ENCODE assay signal across 28 cellular contexts in the genomic region with DNA sequence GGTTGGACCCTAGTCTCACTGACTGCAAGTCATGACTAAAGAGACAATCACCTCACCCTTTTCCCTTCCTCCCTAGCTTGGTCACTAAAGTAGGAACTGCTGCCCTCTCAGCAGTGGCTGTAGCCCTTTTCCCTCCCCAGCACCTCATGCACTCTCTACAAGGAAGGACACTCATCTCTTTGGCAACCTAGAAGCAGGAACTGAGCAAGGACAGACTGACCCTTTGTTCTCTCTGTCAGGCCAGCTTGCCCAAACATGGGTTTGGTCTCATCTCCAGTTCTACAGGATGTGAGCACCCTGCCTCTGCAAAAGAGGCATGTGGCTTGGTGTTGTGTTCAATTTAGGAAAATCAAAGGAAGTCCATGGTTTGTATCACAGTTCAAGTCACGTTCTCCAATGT. TPM values are rescaled to one million over a fixed set of nuclear protein-coding genes. Genes with fewer than 3 reads are reported as not detected.
DNase-seq lines count a peak whose midpoint lies in the region; ATAC-seq and TF ChIP-seq lines count a peak whose summit lies in the region.
"Had no signal": no experiment of that assay in that cellular context is flagged by ENCODE, and none has a peak within 500 bp of the region (broad histone marks: within the 10 kb centered on the region; RNA-seq: fewer than 3 reads in every experiment).

No MANE protein-coding gene starts in this region.

- H3K79me2 ChIP-seq in mammary epithelial cell (ENCODE audit: insufficient read depth, low read length) = no peaks in the 10 kb centered on the region

- H2AFZ ChIP-seq in mammary epithelial cell (ENCODE audit: low read depth, low read length) = peak overlapping the region; percentile 9

- H3K4me3 Mint-ChIP-seq in MCF 10A (ENCODE audit: unreplicated experiment) (no peak overlapping the region), natural killer cell (no peak overlapping the region)
- H3K4me3 Mint-ChIP-seq: effector memory CD8-positive, alpha-beta T cell had no signal

- ATAC-seq in activated naive CD4-positive, alpha-beta T cell treated with anti-CD3 and anti-CD28 coated beads, Interleukin-2, amount 50 U/mL, for 72 hours = peak in 1 of 2 donors; percentile 52
- ATAC-seq in natural killer cell (no peak), GM18909 (IDR thresholded peaks at IDR 0.05; ENCODE audit: poor library complexity, unreplicated experiment) (no peak)
- ATAC-seq: effector memory CD8-positive, alpha-beta T cell; foreskin keratinocyte; GM12878; left colon; psoas muscle had no signal

- 10% methylated on average over 1 of the region's 1 CpG for WGBS in mammary epithelial cell (ENCODE audit: low coverage, missing lambda C conversion rate)

- no TSS peak for BruUV-seq in mammary epithelial cell (replicated peaks; lab: Mats Ljungman, UMichigan)
- no TSS peak for BruUV-seq in MCF 10A (replicated peaks; lab: Mats Ljungman, UMichigan)

- DNase-seq in DMS53 (lab: John Stamatoyannopoulos, UW) = peak; percentile 13
- no peak for DNase-seq in DMS53 treated with DMSO at 0.1 percent for 48 hours (lab: John Stamatoyannopoulos, UW; ENCODE audit: unreplicated experiment)
- peak; percentile 7 for DNase-seq in mammary epithelial cell
- no peak for DNase-seq in MCF 10A (ENCODE audit: unreplicated experiment)
- no peak for DNase-seq in activated naive CD4-positive, alpha-beta T cell treated with anti-CD3 and anti-CD28 coated beads, Interleukin-2, amount 50 U/mL, for 72 hours (ENCODE audit: low spot score in 2 of 2)
- DNase-seq in NCI-H2081 (lab: John Stamatoyannopoulos, UW) = no peak
- no peak for DNase-seq in natural killer cell
- DNase-seq: anterior cingulate cortex; Caco-2; effector memory CD8-positive, alpha-beta T cell; foreskin keratinocyte; Karpas-422; left colon; mesenchymal stem cell; NCI-H1048; NCI-H187; NCI-H524 treated with DMSO at 0.1 percent for 48 hours; nucleus accumbens; psoas muscle; stimulated activated CD4-positive, alpha-beta T cell treated with anti-CD3 and anti-CD28 coated beads, Interleukin-15, amount 100 ng/mL, for 24 hours; stomach had no signal

- no peak for TF ChIP-seq CTCF in mammary epithelial cell (conservative IDR thresholded peaks at IDR 0.05 in 1 of 2, IDR thresholded peaks at IDR 0.05 in 1 of 2; ENCODE audit: extremely low read depth in 1 of 2, insufficient read depth in 1 of 2, low read depth in 1 of 2, low read length in 2 of 2)
- TF ChIP-seq CTCF in MCF 10A (IDR thresholded peaks at IDR 0.05; ENCODE audit: unreplicated experiment) = no peak
- no peak for TF ChIP-seq CTCF in natural killer cell (IDR thresholded peaks at IDR 0.05)

- in situ Hi-C loops in mammary epithelial cell (cut with MboI; ENCODE audit: low sequenced_read_pairs in 2 of 2) = no loop called here

- no peaks in the 10 kb centered on the region for H4K20me1 ChIP-seq in mammary epithelial cell (ENCODE audit: insufficient read depth, low read length)

- H3K9ac ChIP-seq in mammary epithelial cell (ENCODE audit: insufficient read depth, low read length) = no peak overlapping the region

- dilution Hi-C loops in mammary epithelial cell (cut with HindIII; ENCODE audit: low sequenced_read_pairs) = no loop called here

- H3K27me3 ChIP-seq in mammary epithelial cell (ENCODE audit: insufficient read depth, low read length) = no peaks in the 10 kb centered on the region
- H3K27me3 ChIP-seq: cardiac muscle cell, foreskin keratinocyte, tibial nerve had no signal

- H3K4me3 ChIP-seq in mammary epithelial cell (replicated peaks in 1 of 3; ENCODE audit: insufficient read depth in 1 of 3, low read depth in 2 of 3, low read length in 3 of 3) = no peak overlapping the region
- H3K4me3 ChIP-seq: cardiac muscle cell, coronary artery, GM12878, HAP-1, psoas muscle, stomach, tibial nerve had no signal

- H3K27ac Mint-ChIP-seq in MCF 10A (ENCODE audit: low read depth, unreplicated experiment) (no peak overlapping the region), natural killer cell (no peak overlapping the region)
- H3K27ac Mint-ChIP-seq in activated naive CD4-positive, alpha-beta T cell treated with anti-CD3 and anti-CD28 coated beads, Interleukin-2, amount 50 U/mL, for 72 hours = peak overlapping the region; percentile 70 to 79
- H3K27ac Mint-ChIP-seq: effector memory CD8-positive, alpha-beta T cell had no signal

- H3K36me3 Mint-ChIP-seq in MCF 10A (ENCODE audit: insufficient read depth, unreplicated experiment) (no peaks in the 10 kb centered on the region), natural killer cell (no peaks in the 10 kb centered on the region)
- peaks cover 10 to 29% of the 10 kb centered on the region in 2 donors for H3K36me3 Mint-ChIP-seq in activated naive CD4-positive, alpha-beta T cell treated with anti-CD3 and anti-CD28 coated beads, Interleukin-2, amount 50 U/mL, for 72 hours

- POLR2A ChIA-PET in MCF 10A (lab: Yijun Ruan, JAX) = no interaction called here

- CTCF ChIA-PET in mammary epithelial cell (lab: Charles Lee; ENCODE audit: low non-redundant PET) = no interaction called here
- CTCF ChIA-PET in MCF 10A (lab: Yijun Ruan, JAX) = no interaction called here

- intact Hi-C loops in mammary epithelial cell (cut with micrococcal nuclease) (no loop called here), MCF 10A (cut with micrococcal nuclease) (no loop called here), natural killer cell (cut with micrococcal nuclease) (no loop called here)

- H3K36me3 ChIP-seq in mammary epithelial cell (ENCODE audit: insufficient read depth, low read length) = no peaks in the 10 kb centered on the region
- H3K36me3 ChIP-seq: HAP-1, stomach, tibial nerve had no signal

- no peak overlapping the region for H3K27ac ChIP-seq in mammary epithelial cell (ENCODE audit: insufficient read depth, low read depth, low read length)
- H3K27ac ChIP-seq: 22Rv1, cardiac muscle cell, coronary artery, foreskin keratinocyte, psoas muscle, stomach, tibial nerve had no signal

- H3K27me3 Mint-ChIP-seq in MCF 10A (ENCODE audit: insufficient read depth, unreplicated experiment) (peaks cover 3% of the 10 kb centered on the region), natural killer cell (ENCODE audit: low read depth in 2 of 2) (peaks cover 3 to 23% of the 10 kb centered on the region in 2 donors)

- no peaks in the 10 kb centered on the region for H3K9me3 Mint-ChIP-seq in MCF 10A (ENCODE audit: unreplicated experiment)
- H3K9me3 Mint-ChIP-seq in activated naive CD4-positive, alpha-beta T cell treated with anti-CD3 and anti-CD28 coated beads, Interleukin-2, amount 50 U/mL, for 72 hours = no peaks in the 10 kb centered on the region
- H3K9me3 Mint-ChIP-seq in natural killer cell = no peaks in the 10 kb centered on the region
- H3K9me3 Mint-ChIP-seq: effector memory CD8-positive, alpha-beta T cell had no signal

- H3K4me1 Mint-ChIP-seq in MCF 10A (ENCODE audit: insufficient read depth, unreplicated experiment) = no peaks in the 10 kb centered on the region
- no peaks in the 10 kb centered on the region for H3K4me1 Mint-ChIP-seq in natural killer cell

- H3K9me3 ChIP-seq in mammary epithelial cell (replicated peaks; ENCODE audit: insufficient read depth, low read length) = no peaks in the 10 kb centered on the region
- H3K9me3 ChIP-seq: Caco-2, HAP-1, psoas muscle, stomach, tibial nerve had no signal

- no peaks in the 10 kb centered on the region for H3K4me1 ChIP-seq in mammary epithelial cell (ENCODE audit: insufficient read depth, low read length)
- H3K4me1 ChIP-seq: HAP-1, psoas muscle, stomach had no signal

- no peak overlapping the region for H3K4me2 ChIP-seq in mammary epithelial cell (ENCODE audit: insufficient read depth, low read depth, low read length)

RNA-seq across cellular contexts. Expression of gene LEF1, which starts 15.8 kb away (rescaled TPM):
- total RNA-seq in mammary epithelial cell (1 to 10 TPM in 1 of 2 donors, under 1 TPM in 1; 0.67 to 4.0 TPM), MCF 10A (2022) (2.0 and 3.0 TPM in 2 replicates), natural killer cell (10 to 100 TPM; 18.7 to 39.8 (median 24.5) TPM)
- 0.53 TPM for polyA plus RNA-seq in mammary epithelial cell
- polyA minus RNA-seq in mammary epithelial cell = 11.4 TPM
- total RNA-seq in activated naive CD4-positive, alpha-beta T cell treated with anti-CD3 and anti-CD28 coated beads, Interleukin-2, amount 50 U/mL, for 72 hours = 100 to 1,000 TPM; 205 to 291 TPM

Comparison
In these comparisons a context has a peak if more than half of its experiments do, and no peak if none do; other contexts are left out.
1. DNase-seq: peak in DMS53 (single experiment) and mammary epithelial cell (single experiment); none in DMS53 treated with DMSO at 0.1 percent for 48 hours (single experiment), MCF 10A (single experiment), activated naive CD4-positive, alpha-beta T cell treated with anti-CD3 and anti-CD28 coated beads, Interleukin-2, amount 50 U/mL, for 72 hours (0 of 2), NCI-H2081 (0 of 2) and natural killer cell (single experiment).
2. H3K27ac Mint-ChIP-seq: peak in activated naive CD4-positive, alpha-beta T cell treated with anti-CD3 and anti-CD28 coated beads, Interleukin-2, amount 50 U/mL, for 72 hours (2 of 2); none in MCF 10A (single experiment) and natural killer cell (0 of 2).
3. RNA of gene LEF1, which starts 15.8 kb away (total RNA-seq): 205 to 291 TPM in activated naive CD4-positive, alpha-beta T cell treated with anti-CD3 and anti-CD28 coated beads, Interleukin-2, amount 50 U/mL, for 72 hours; 18.7 to 39.8 TPM in natural killer cell, 0.67 to 4.0 TPM in mammary epithelial cell and 2.0 to 3.0 TPM in MCF 10A; every median in the first group is over 4 times any median in the second.